35 cellular contexts compared by ENCODE assay signal in the genomic region with DNA sequence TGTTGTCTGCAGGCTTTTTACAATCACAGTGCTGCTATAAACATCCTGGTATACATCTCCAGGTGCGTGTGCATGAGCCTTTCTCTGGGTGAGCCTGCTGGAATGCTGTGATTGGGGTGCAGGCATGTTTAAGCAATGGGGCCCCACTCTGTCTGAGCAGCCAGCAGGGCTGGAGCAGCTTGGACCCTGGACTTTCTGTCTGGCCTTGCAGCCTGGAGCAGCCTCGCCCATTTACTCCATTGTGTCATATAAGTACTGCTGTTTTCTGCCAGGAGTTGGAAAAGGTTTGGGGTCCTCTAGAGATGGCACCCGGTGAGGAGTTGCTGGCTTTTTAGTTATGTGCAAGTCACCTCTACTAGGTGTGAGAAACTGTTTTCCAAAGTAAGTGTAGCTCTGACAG.
"Had no signal": no experiment of that assay in that cellular context is flagged by ENCODE, and none has a peak within 500 bp of the region (broad histone marks: within the 10 kb centered on the region; RNA-seq: fewer than 3 reads in every experiment).

No MANE protein-coding gene starts in this region.

- H3K4me1 Mint-ChIP-seq: activated B cell treated with CpG ODN at 0.5 μM for 24 hours; activated naive CD4-positive, alpha-beta T cell treated with anti-CD3 and anti-CD28 coated beads, Interleukin-2, amount 50 U/mL, for 24 hours; central memory CD8-positive, alpha-beta T cell; T-cell; T-helper 17 cell had no signal

- H3K27me3 Mint-ChIP-seq: T-helper 17 cell had no signal

- H3K4me3 Mint-ChIP-seq: activated B cell treated with CpG ODN at 0.5 μM for 24 hours; activated CD4-positive, alpha-beta memory T cell treated with anti-CD3 and anti-CD28 coated beads for 36 hours; activated naive CD4-positive, alpha-beta T cell treated with anti-CD3 and anti-CD28 coated beads, Interleukin-2, amount 50 U/mL, for 24 hours; activated T-cell treated with anti-CD3 and anti-CD28 coated beads, Interleukin-2, amount 50 U/mL, for 72 hours; activated T-helper 17 cell treated with anti-CD3 and anti-CD28 coated beads, Interleukin-2, amount 50 U/mL, for 72 hours; central memory CD8-positive, alpha-beta T cell; T-cell; T-helper 17 cell had no signal

- H3K9me3 ChIP-seq: adrenal gland, MG63 had no signal

- H3K27me3 ChIP-seq: adrenal gland, brain microvascular endothelial cell, MG63 had no signal

- H3K27ac Mint-ChIP-seq: activated B cell treated with CpG ODN at 0.5 μM for 24 hours; activated CD4-positive, alpha-beta memory T cell treated with anti-CD3 and anti-CD28 coated beads for 36 hours; activated naive CD4-positive, alpha-beta T cell treated with anti-CD3 and anti-CD28 coated beads, Interleukin-2, amount 50 U/mL, for 24 hours; activated T-cell treated with anti-CD3 and anti-CD28 coated beads, Interleukin-2, amount 50 U/mL, for 72 hours; activated T-helper 17 cell treated with anti-CD3 and anti-CD28 coated beads, Interleukin-2, amount 50 U/mL, for 72 hours; T-cell; T-helper 17 cell had no signal

- H3K4me3 ChIP-seq: adrenal gland, MG63 had no signal

- DNase-seq: activated B cell treated with CpG ODN at 0.5 μM for 24 hours; activated CD4-positive, alpha-beta memory T cell treated with anti-CD3 and anti-CD28 coated beads for 36 hours; activated CD4-positive, alpha-beta T cell treated with anti-CD3 and anti-CD28 coated beads for 4 hours; activated CD4-positive, alpha-beta T cell treated with anti-CD3 and anti-CD28 coated beads, Interleukin-2, amount 50 U/mL, for 1 hour; activated CD4-positive, CD25-positive, alpha-beta regulatory T cell treated with anti-CD3 and anti-CD28 coated beads, Interleukin-2, amount 50 U/mL, for 72 hours; activated CD8-positive, alpha-beta memory T cell treated with anti-CD3 and anti-CD28 coated beads, Interleukin-2, amount 50 U/mL, for 4 hours; activated gamma-delta T cell; activated naive CD4-positive, alpha-beta T cell treated with Interleukin-2 at 50 U/mL for 16 hours; activated T-cell treated with anti-CD3 and anti-CD28 coated beads for 4 hours; activated T-cell treated with anti-CD3 and anti-CD28 coated beads, Interleukin-2, amount 50 U/mL, for 72 hours; adrenal gland; aorta; brain microvascular endothelial cell; Kasumi-1; KG1; MG63; NCI-H1048; NCI-H1105 treated with DMSO at 0.1 percent for 48 hours; NCI-H1436; NCI-H1694; NCI-H2029; NCI-H345; NCI-H524 treated with DMSO at 0.1 percent for 48 hours; RPMI8226; SIG-M5; T-helper 17 cell; T-helper 9 cell had no signal

- ATAC-seq: activated T-cell treated with anti-CD3 and anti-CD28 coated beads, Interleukin-2, amount 50 U/mL, for 72 hours; activated T-helper 17 cell treated with anti-CD3 and anti-CD28 coated beads, Interleukin-2, amount 50 U/mL, for 72 hours; Panc1; Right ventricle myocardium inferior; SK-N-SH treated with all-trans-retinoic acid at 6 μM for 48 hours; T-cell; T-helper 17 cell had no signal

- H3K36me3 ChIP-seq: adrenal gland, brain microvascular endothelial cell, MG63 had no signal

- H3K27ac ChIP-seq: adrenal gland, brain microvascular endothelial cell, VCaP had no signal
